Comparison of ENCODE assay signal across 16 cellular contexts in the genomic region with DNA sequence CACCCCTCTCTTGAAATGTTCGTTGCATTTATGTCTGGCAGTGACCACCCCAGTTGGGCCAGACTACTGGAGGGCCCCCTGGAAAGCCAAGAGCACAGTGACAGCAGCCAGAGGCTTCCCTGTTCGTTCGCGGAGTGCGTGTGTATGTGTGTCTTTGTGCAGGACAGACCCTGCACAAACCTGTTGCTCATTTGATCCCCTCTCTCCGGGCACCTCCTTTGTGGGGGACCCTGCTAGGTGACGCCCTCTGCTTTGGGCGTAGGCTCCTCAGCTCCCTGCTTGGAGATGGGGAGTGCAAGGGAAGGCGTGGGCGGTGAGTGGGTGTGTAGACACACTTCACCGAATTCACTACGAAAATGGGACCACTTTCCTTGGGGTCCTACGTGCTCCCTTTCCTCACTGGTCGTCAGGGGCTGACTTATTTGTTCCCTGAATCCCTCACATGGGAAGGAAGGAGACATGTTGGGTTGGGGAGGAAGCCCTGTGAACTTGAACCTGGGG. TPM values are rescaled to one million over a fixed set of nuclear protein-coding genes. Genes with fewer than 3 reads are reported as not detected.
DNase-seq lines count a peak whose midpoint lies in the region; ATAC-seq and TF ChIP-seq lines count a peak whose summit lies in the region.
"Had no signal": no experiment of that assay in that cellular context is flagged by ENCODE, and none has a peak within 500 bp of the region (broad histone marks: within the 10 kb centered on the region; RNA-seq: fewer than 3 reads in every experiment).

No MANE protein-coding gene starts in this region.

- no peak for TF ChIP-seq POLR2A in heart left ventricle (IDR thresholded peaks at IDR 0.05)
- TF ChIP-seq POLR2A in esophagus squamous epithelium (IDR thresholded peaks at IDR 0.05) = no peak

- DNase-seq in heart left ventricle = no peak
- DNase-seq in left cardiac atrium = no peak
- no peak for DNase-seq in esophagus squamous epithelium (lab: John Stamatoyannopoulos, UW)
- no peak for DNase-seq in thoracic aorta (ENCODE audit: low spot score)
- DNase-seq in AG08395 (ENCODE audit: low spot score) = no peak
- DNase-seq in amygdala (lab: John Stamatoyannopoulos, UW) = no peak
- DNase-seq in mucosa of descending colon = no peak
- DNase-seq: activated CD4-positive, alpha-beta T cell treated with anti-CD3 and anti-CD28 coated beads, Interleukin-2, amount 50 U/mL, for 1 hour; activated naive CD4-positive, alpha-beta T cell; MM.1S; NCI-H1694 treated with DMSO at 0.1 percent for 48 hours had no signal

- H3K36me3 ChIP-seq in heart left ventricle (peaks cover 0 to 76% (median 43%) of the 10 kb centered on the region in 9 donors), esophagus squamous epithelium (peaks cover 28 to 91% (median 51%) of the 10 kb centered on the region in 3 donors), mucosa of rectum (ENCODE audit: control insufficient read depth in 2 of 2, insufficient read depth in 2 of 2, low read length in 2 of 2) (peaks cover 9 to 24% of the 10 kb centered on the region in 2 donors), thoracic aorta (peaks cover 25% of the 10 kb centered on the region), mucosa of descending colon (ENCODE audit: low read depth) (peaks cover 3% of the 10 kb centered on the region)

- H3K4me1 ChIP-seq in heart left ventricle = peaks cover 0 to 32% (median 9%) of the 10 kb centered on the region in 12 donors
- peaks cover 18 to 38% (median 20%) of the 10 kb centered on the region in 3 donors for H3K4me1 ChIP-seq in esophagus squamous epithelium
- peaks cover 5 to 14% of the 10 kb centered on the region in 2 donors for H3K4me1 ChIP-seq in mucosa of rectum (ENCODE audit: control insufficient read depth in 2 of 2, insufficient read depth in 2 of 2, low read length in 2 of 2)
- peaks cover 0 to 8% of the 10 kb centered on the region in 2 donors for H3K4me1 ChIP-seq in thoracic aorta (ENCODE audit: control insufficient read depth in 1 of 2, low read depth in 2 of 2)
- peaks cover 12% of the 10 kb centered on the region for H3K4me1 ChIP-seq in mucosa of descending colon (ENCODE audit: low read depth)
- H3K4me1 ChIP-seq: pancreas had no signal

- H3K27ac ChIP-seq in heart left ventricle = peak overlapping the region in 4 of 12 donors; percentile 15 to 57 (median 29)
- peak overlapping the region in 2 of 4 donors; percentile 53 to 65 for H3K27ac ChIP-seq in esophagus squamous epithelium
- H3K27ac ChIP-seq in mucosa of rectum (ENCODE audit: low read depth in 2 of 2, low read length in 2 of 2) = peak overlapping the region in 1 of 2 donors; percentile 76
- H3K27ac ChIP-seq in thoracic aorta = no peak overlapping the region
- H3K27ac ChIP-seq: pancreas had no signal

- intact Hi-C loops in heart left ventricle (cut with DNase I) (loop anchor here (1.0 to 10.0 kb wide), 11 partner anchors 44 to 182 kb away; a partner anchor contains a TSS), left cardiac atrium (cut with DNase I) (loop anchor here (1.0 to 5.0 kb wide), 4 partner anchors 47 to 178 kb away; no protein-coding TSS in a partner anchor), esophagus squamous epithelium (cut with DNase I) (loop anchor here (5.0 kb wide), 1 partner anchor 47 kb away; no protein-coding TSS in a partner anchor), mucosa of descending colon (cut with DNase I, micrococcal nuclease) (loop anchor here (5.0 kb wide), 2 partner anchors 42 to 47 kb away; a partner anchor contains a TSS)

- H3K4me3 ChIP-seq in heart left ventricle (peak overlapping the region in 10 of 12 donors; percentile 45 to 63 (median 55)), esophagus squamous epithelium (peak overlapping the region in 3 of 4 donors; percentile 36 to 52 (median 45)), mucosa of rectum (ENCODE audit: low read length in 2 of 2) (peak overlapping the region; percentile 51 to 62), thoracic aorta (peak overlapping the region; percentile 72), mucosa of descending colon (no peak overlapping the region)

- H3K9me3 ChIP-seq in heart left ventricle = no peaks in the 10 kb centered on the region
- no peaks in the 10 kb centered on the region for H3K9me3 ChIP-seq in esophagus squamous epithelium
- no peaks in the 10 kb centered on the region for H3K9me3 ChIP-seq in mucosa of rectum (ENCODE audit: control insufficient read depth in 2 of 2, low read length in 2 of 2)
- H3K9me3 ChIP-seq in thoracic aorta = no peaks in the 10 kb centered on the region
- no peaks in the 10 kb centered on the region for H3K9me3 ChIP-seq in mucosa of descending colon
- H3K9me3 ChIP-seq: pancreas, upper lobe of left lung had no signal

- TF ChIP-seq CTCF in heart left ventricle (IDR thresholded peaks at IDR 0.05) (no peak), esophagus squamous epithelium (IDR thresholded peaks at IDR 0.05) (no peak), thoracic aorta (IDR thresholded peaks at IDR 0.05) (no peak), mucosa of descending colon (IDR thresholded peaks at IDR 0.05) (no peak)

- ATAC-seq in heart left ventricle (no peak), left cardiac atrium (no peak), thoracic aorta (ENCODE audit: insufficient number of reproducible peaks, low FRiP score, low read depth) (no peak), mucosa of descending colon (no peak)

- H3K9ac ChIP-seq in mucosa of rectum (ENCODE audit: low read depth in 1 of 2, low read length in 2 of 2) = peak overlapping the region in 1 of 2 donors; percentile 53

- 82 to 92% (median 86%) methylated on average over 13 to 14 of the region's 14 CpGs for WGBS in heart left ventricle, 4 donors
- 80 to 88% methylated on average over 1 to 13 of the region's 14 CpGs for WGBS in esophagus squamous epithelium, 2 donors

- no peaks in the 10 kb centered on the region for H3K27me3 ChIP-seq in heart left ventricle
- H3K27me3 ChIP-seq in esophagus squamous epithelium = no peaks in the 10 kb centered on the region
- H3K27me3 ChIP-seq in mucosa of rectum (ENCODE audit: control insufficient read depth in 2 of 2, insufficient read depth in 2 of 2, low read length in 2 of 2) = no peaks in the 10 kb centered on the region
- H3K27me3 ChIP-seq in thoracic aorta (replicated peaks; ENCODE audit: insufficient read depth) = no peaks in the 10 kb centered on the region
- H3K27me3 ChIP-seq: pancreas, upper lobe of left lung had no signal

RNA-seq across cellular contexts. Expression of a gene that starts 38.7 kb away (rescaled TPM):
- total RNA-seq in heart left ventricle (10 to 100 TPM; 30.3 to 83.7 (median 57.6) TPM), left cardiac atrium (10 to 100 TPM; 53.0 to 61.5 TPM), esophagus squamous epithelium (100 to 1,000 TPM in 1 of 4 donors, 10 to 100 TPM in 3; 68.6 to 100 (median 72.2) TPM), thoracic aorta (10 to 100 TPM; 52.1 to 62.8 TPM), mucosa of descending colon (100 to 1,000 TPM in 1 of 3 donors, 10 to 100 TPM in 2; 39.7 to 116 (median 50.6) TPM)
- 10 to 100 TPM; 42.9 to 55.3 TPM for polyA plus RNA-seq in heart left ventricle

RNA-seq across cellular contexts. Expression of a gene that starts 41.7 kb away (rescaled TPM):
- total RNA-seq in heart left ventricle = 10 to 100 TPM; 21.8 to 62.8 (median 26.7) TPM
- 10 to 100 TPM; 66.1 to 82.6 TPM for polyA plus RNA-seq in heart left ventricle
- 10 to 100 TPM; 36.3 to 37.9 TPM for total RNA-seq in left cardiac atrium
- total RNA-seq in esophagus squamous epithelium = 10 to 100 TPM; 28.4 to 51.0 (median 35.2) TPM
- 10 to 100 TPM; 25.7 to 35.2 TPM for total RNA-seq in thoracic aorta
- 10 to 100 TPM; 54.2 to 63.7 (median 60.8) TPM for total RNA-seq in mucosa of descending colon

RNA-seq across cellular contexts. Expression of a gene that starts 42.5 kb away (rescaled TPM):
- total RNA-seq in heart left ventricle = under 1 TPM in 5 of 9 donors, not detected in 4; 0.29 to 0.52 (median 0.36) TPM
- under 1 TPM in 1 of 2 donors, not detected in 1; 0.27 TPM for polyA plus RNA-seq in heart left ventricle
- total RNA-seq in left cardiac atrium = under 1 TPM in 1 of 2 donors, not detected in 1; 0.56 TPM
- total RNA-seq in esophagus squamous epithelium = not detected
- total RNA-seq in thoracic aorta = not detected
- not detected for total RNA-seq in mucosa of descending colon
- total RNA-seq: mononuclear cell, pancreas, RPMI7951, upper lobe of left lung had no signal
- polyA plus RNA-seq: pancreas had no signal

RNA-seq across cellular contexts. Expression of a gene that starts 44.3 kb away (rescaled TPM):
- total RNA-seq in heart left ventricle (100 to 1,000 TPM in 2 of 9 donors, 10 to 100 TPM in 7; 59.9 to 124 (median 77.7) TPM), left cardiac atrium (10 to 100 TPM; 62.9 to 73.2 TPM), esophagus squamous epithelium (10 to 100 TPM; 43.0 to 83.6 (median 75.9) TPM), thoracic aorta (100 to 1,000 TPM in 1 of 2 donors, 10 to 100 TPM in 1; 59.0 to 110 TPM), mucosa of descending colon (100 to 1,000 TPM in 1 of 3 donors, 10 to 100 TPM in 2; 78.6 to 122 (median 98.5) TPM)
- 100 to 1,000 TPM in 1 of 2 donors, 10 to 100 TPM in 1; 75.7 to 168 TPM for polyA plus RNA-seq in heart left ventricle
